In the genomic region with DNA sequence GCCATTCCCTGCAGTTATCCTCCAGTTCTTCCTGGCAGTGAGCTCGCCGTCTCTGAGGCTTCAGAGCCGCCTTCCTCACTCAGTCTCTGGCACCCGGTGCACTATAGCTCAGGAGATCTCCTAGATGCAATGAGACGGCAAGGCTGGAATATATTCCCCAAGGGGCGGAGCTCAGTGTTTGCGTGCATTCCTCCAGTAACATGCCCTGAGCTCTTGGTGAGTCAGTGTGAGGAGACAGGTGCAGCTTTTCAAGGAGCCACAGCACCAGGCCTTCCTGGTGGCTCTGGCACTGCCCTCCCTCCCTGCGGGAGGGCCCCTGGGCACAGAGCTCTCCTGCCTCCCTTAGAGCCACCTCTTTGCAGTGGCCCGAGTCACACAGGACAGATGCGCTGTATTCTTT, we compare ENCODE assay signal across 25 cellular contexts.
DNase-seq lines count a peak whose midpoint lies in the region; ATAC-seq, FAIRE-seq and TF ChIP-seq lines count a peak whose summit lies in the region.
"Had no signal": no experiment of that assay in that cellular context is flagged by ENCODE, and none has a peak within 500 bp of the region (broad histone marks: within the 10 kb centered on the region; RNA-seq: fewer than 3 reads in every experiment).

No MANE protein-coding gene starts in this region.

- no peaks in the 10 kb centered on the region for H3K9me2 ChIP-seq in PC-3 (replicated peaks; ENCODE audit: low read length)

- BruUV-seq in PC-3 (replicated peaks; lab: Mats Ljungman, UMichigan) = no TSS peak

- H3K9ac ChIP-seq in PC-3 (ENCODE audit: low read length) (no peak overlapping the region), keratinocyte (ENCODE audit: control insufficient read depth, extremely low read depth, insufficient read depth, low read length) (no peak overlapping the region)
- H3K9ac ChIP-seq: BLaER1 treated with 17β-estradiol and CSF1 and Interleukin-3, amounts not matched to agents 10 nM and 100 nM had no signal

- H3K9me3 ChIP-seq in PC-3 (ENCODE audit: low read length) = no peaks in the 10 kb centered on the region
- H3K9me3 ChIP-seq in keratinocyte (ENCODE audit: control insufficient read depth, low read depth, low read length) = no peaks in the 10 kb centered on the region
- no peaks in the 10 kb centered on the region for H3K9me3 ChIP-seq in small intestine (ENCODE audit: control insufficient read depth, low read depth)
- H3K9me3 ChIP-seq: BLaER1 treated with 17β-estradiol and CSF1 and Interleukin-3, amounts not matched to agents 10 nM and 100 nM; heart left ventricle had no signal

- H3K36me3 ChIP-seq in PC-3 (ENCODE audit: low read depth, low read length) (no peaks in the 10 kb centered on the region), keratinocyte (ENCODE audit: control insufficient read depth in 2 of 2, extremely low read depth in 1 of 2, insufficient read depth in 2 of 2, low read length in 2 of 2) (peaks cover 0 to 4% of the 10 kb centered on the region in 2 experiments), small intestine (ENCODE audit: control insufficient read depth in 2 of 2, insufficient read depth in 2 of 2, low read length in 2 of 2) (no peaks in the 10 kb centered on the region)
- H3K36me3 ChIP-seq: BLaER1 treated with 17β-estradiol and CSF1 and Interleukin-3, amounts not matched to agents 10 nM and 100 nM; heart left ventricle had no signal

- 21 to 71% (median 39%) methylated on average over 10 of the region's 10 CpGs for WGBS in small intestine, 3 donors

- CTCF ChIA-PET in PC-3 (lab: Charles Lee) = interaction anchor here (1.0 kb wide), 1 partner anchor 10 kb away, joined by 6 read pairs; no protein-coding TSS in a partner anchor

- H3K9me1 ChIP-seq in keratinocyte (ENCODE audit: control insufficient read depth, extremely low read depth, insufficient read depth, low read length) = no peaks in the 10 kb centered on the region

- H3K79me2 ChIP-seq in PC-3 (ENCODE audit: low read length) (no peaks in the 10 kb centered on the region), keratinocyte (ENCODE audit: control insufficient read depth, insufficient read depth, low read length) (no peaks in the 10 kb centered on the region)

- POLR2A ChIA-PET in PC-3 (lab: Charles Lee; ENCODE audit: unreplicated experiment) = interaction anchor here (0.6 to 0.7 kb wide), 2 partner anchors 10 to 17 kb away, joined by 4 to 5 read pairs; no protein-coding TSS in a partner anchor

- TF ChIP-seq CTCF in PC-3 (conservative IDR thresholded peaks at IDR 0.05; ENCODE audit: low read depth, low read length) = no peak
- no peak for TF ChIP-seq CTCF in keratinocyte (optimal IDR thresholded peaks at IDR 0.05 in 1 of 3, IDR thresholded peaks at IDR 0.05 in 1 of 3, conservative IDR thresholded peaks at IDR 0.05 in 1 of 3; ENCODE audit: extremely low read depth in 1 of 3, insufficient read depth in 2 of 3, low read length in 3 of 3)
- no peak for TF ChIP-seq CTCF in dorsolateral prefrontal cortex (IDR thresholded peaks at IDR 0.05 in 54 of 56, conservative IDR thresholded peaks at IDR 0.05 in 2 of 56; ENCODE audit: low read depth in 1 of 56, partially characterized antibody in 56 of 56)

- H3K4me3 ChIP-seq in PC-3 (ENCODE audit: low read length) = no peak overlapping the region
- H3K4me3 ChIP-seq in keratinocyte (ENCODE audit: control insufficient read depth in 2 of 3, extremely low read depth in 1 of 3, insufficient read depth in 2 of 3, low read depth in 1 of 3, low read length in 3 of 3) = no peak overlapping the region
- no peak overlapping the region for H3K4me3 ChIP-seq in small intestine (ENCODE audit: low read depth in 1 of 2, low read length in 2 of 2)
- H3K4me3 ChIP-seq in dorsolateral prefrontal cortex = no peak overlapping the region
- H3K4me3 ChIP-seq: BLaER1 treated with 17β-estradiol and CSF1 and Interleukin-3, amounts not matched to agents 10 nM and 100 nM; heart left ventricle; SK-N-MC had no signal

- no peaks in the 10 kb centered on the region for H3F3A ChIP-seq in PC-3 (ENCODE audit: low read length, unreplicated experiment)

- H3K4me1 ChIP-seq in PC-3 (ENCODE audit: insufficient read depth, low read length) = 0 out of 2 replicates have a peak, but pooled peaks cover 3% of the 10 kb centered on the region
- peaks cover 10% of the 10 kb centered on the region for H3K4me1 ChIP-seq in keratinocyte (ENCODE audit: control insufficient read depth, extremely low read depth, insufficient read depth, low read length)
- no peaks in the 10 kb centered on the region for H3K4me1 ChIP-seq in small intestine (ENCODE audit: control insufficient read depth in 2 of 2, insufficient read depth in 1 of 2, low read depth in 1 of 2, low read length in 1 of 2)
- H3K4me1 ChIP-seq: BLaER1 treated with 17β-estradiol and CSF1 and Interleukin-3, amounts not matched to agents 10 nM and 100 nM; heart left ventricle had no signal

- intact Hi-C loops in PC-3 (cut with micrococcal nuclease) = no loop called here
- intact Hi-C loops in dorsolateral prefrontal cortex (cut with DNase I) = no loop called here

- H3K4me2 ChIP-seq in PC-3 (ENCODE audit: low read length) = no peak overlapping the region
- H3K4me2 ChIP-seq in keratinocyte (ENCODE audit: control insufficient read depth, extremely low read depth, insufficient read depth, low read depth, low read length) = no peak overlapping the region
- H3K4me2 ChIP-seq: BLaER1 treated with 17β-estradiol and CSF1 and Interleukin-3, amounts not matched to agents 10 nM and 100 nM had no signal

- H4K20me1 ChIP-seq in PC-3 (ENCODE audit: low read length) = no peaks in the 10 kb centered on the region
- H4K20me1 ChIP-seq in keratinocyte (ENCODE audit: control insufficient read depth, extremely low read depth, insufficient read depth, low read length) = no peaks in the 10 kb centered on the region
- H4K20me1 ChIP-seq: BLaER1 treated with 17β-estradiol and CSF1 and Interleukin-3, amounts not matched to agents 10 nM and 100 nM had no signal

- ATAC-seq in PC-3 (peak; percentile 92), GM21381 (IDR thresholded peaks at IDR 0.05; ENCODE audit: unreplicated experiment) (no peak)
- ATAC-seq: activated T-cell treated with anti-CD3 and anti-CD28 coated beads, Interleukin-2, amount 50 U/mL, for 72 hours; naive thymus-derived CD8-positive, alpha-beta T cell had no signal

- dilution Hi-C loops in keratinocyte (cut with MboI; ENCODE audit: extremely low pct_ligation_motif_present, low sequenced_read_pairs) = no loop called here

- H3K27me3 ChIP-seq in PC-3 (ENCODE audit: low read length) = no peaks in the 10 kb centered on the region
- H3K27me3 ChIP-seq in keratinocyte (ENCODE audit: control insufficient read depth, extremely low read depth, insufficient read depth, low read length) = peaks cover 16% of the 10 kb centered on the region
- H3K27me3 ChIP-seq in small intestine (ENCODE audit: control insufficient read depth in 2 of 2, insufficient read depth in 2 of 2, low read length in 2 of 2) = no peaks in the 10 kb centered on the region
- no peaks in the 10 kb centered on the region for H3K27me3 ChIP-seq in dorsolateral prefrontal cortex
- H3K27me3 ChIP-seq: BLaER1 treated with 17β-estradiol and CSF1 and Interleukin-3, amounts not matched to agents 10 nM and 100 nM; heart left ventricle had no signal

- H2AFZ ChIP-seq in PC-3 (ENCODE audit: low read length) (no peak overlapping the region), keratinocyte (ENCODE audit: control insufficient read depth, low read length) (no peak overlapping the region)

- H3K27ac ChIP-seq in PC-3 (ENCODE audit: low read length) (no peak overlapping the region), keratinocyte (ENCODE audit: control insufficient read depth, insufficient read depth, low read length) (no peak overlapping the region), small intestine (ENCODE audit: low read depth in 1 of 2, low read length in 1 of 2) (no peak overlapping the region), dorsolateral prefrontal cortex (no peak overlapping the region)
- H3K27ac ChIP-seq: BLaER1 treated with 17β-estradiol and CSF1 and Interleukin-3, amounts not matched to agents 10 nM and 100 nM; heart left ventricle; SK-N-MC had no signal

- peak; percentile 84 for FAIRE-seq in keratinocyte (lab: Jason Lieb, UNC)
- no peak for FAIRE-seq in small intestine (lab: Jason Lieb, UNC)
- FAIRE-seq: A204.1, GM12891 had no signal

- DNase-seq in SIG-M5 treated with dmso at 0.1 percent for 504 hours (lab: John Stamatoyannopoulos, UW; ENCODE audit: unreplicated experiment) (peak; percentile 18), SIG-M5 (lab: John Stamatoyannopoulos, UW) (no peak), PC-3 (peak; percentile 57), keratinocyte (ENCODE audit: low read depth, low spot score) (peak; percentile 66), small intestine (peak; percentile 53), dorsolateral prefrontal cortex (no peak)
- DNase-seq in activated effector memory CD4-positive, alpha-beta T cell treated with Interleukin-2 at 50 U/mL for 16 hours = no peak
- DNase-seq: activated CD4-positive, CD25-positive, alpha-beta regulatory T cell treated with anti-CD3 and anti-CD28 coated beads, Interleukin-2, amount 50 U/mL, for 72 hours; activated T-cell treated with anti-CD3 and anti-CD28 coated beads, Interleukin-2, amount 50 U/mL, for 72 hours; DMS 273 treated with DMSO at 0.1 percent for 48 hours; HFFc6; immature natural killer cell; KG1; naive thymus-derived CD8-positive, alpha-beta T cell; NCI-H1092 treated with DMSO at 0.1 percent for 48 hours; NCI-H2107; NCI-H69; stimulated activated CD4-positive, alpha-beta T cell treated with anti-CD3 and anti-CD28 coated beads, Interleukin-4, amount 100 ng/mL, for 4 hours; T-helper 9 cell had no signal

Comparison
In these comparisons a context has a peak if more than half of its experiments do, and no peak if none do; other contexts are left out.
1. DNase-seq: peak in SIG-M5 treated with dmso at 0.1 percent for 504 hours (single experiment), PC-3 (single experiment), keratinocyte (single experiment) and small intestine (single experiment); none in SIG-M5 (single experiment), dorsolateral prefrontal cortex (0 of 10) and activated effector memory CD4-positive, alpha-beta T cell treated with Interleukin-2 at 50 U/mL for 16 hours (single experiment).